In genomic region chr1:246565751-246566127, GRCh38 we compare ENCODE assay signal across 8 cellular contexts. TPM values are rescaled to one million over a fixed set of nuclear protein-coding genes. Genes with fewer than 3 reads are reported as not detected.
DNase-seq lines count a peak whose midpoint lies in the region; ATAC-seq and TF ChIP-seq lines count a peak whose summit lies in the region.

No MANE protein-coding gene starts in this region.

- under 1% methylated on average over 25 of the region's 25 CpGs for WGBS in smooth muscle cell (ENCODE audit: low lambda C conversion rate)

- H2AFZ ChIP-seq in smooth muscle cell (ENCODE audit: low read depth) = peak overlapping the region; percentile 67

- no peak for TF ChIP-seq CTCF in smooth muscle cell (IDR thresholded peaks at IDR 0.05; ENCODE audit: borderline replicate concordance, insufficient read depth, poor library complexity, severe bottlenecking)
- no peak for TF ChIP-seq CTCF in GM10266 (IDR thresholded peaks at IDR 0.05; ENCODE audit: control insufficient read depth, insufficient read depth, low read depth, missing control alignments)

- ATAC-seq in HG02938 (IDR thresholded peaks at IDR 0.05; ENCODE audit: unreplicated experiment) (peak; percentile 0), GM18861 (IDR thresholded peaks at IDR 0.05; ENCODE audit: unreplicated experiment) (no peak)

- peak overlapping the region; percentile 94 for H3K27ac Mint-ChIP-seq in activated CD4-positive, alpha-beta memory T cell treated with anti-CD3 and anti-CD28 coated beads, Interleukin-2, amount 10 ng/mL, durations not matched to agents 7 days and 5 days

- POLR2A ChIA-PET in activated CD4-positive, alpha-beta memory T cell treated with anti-CD3 and anti-CD28 coated beads, Interleukin-2, amount 10 ng/mL, durations not matched to agents 7 days and 5 days (lab: Charles Lee) = interaction anchor here (0.9 to 2.2 kb wide), 9 partner anchors 18 to 644 kb away, joined by 3 to 7 read pairs (median 5); partner anchors contain the start of gene SMYD3

- H4K20me1 ChIP-seq in smooth muscle cell (ENCODE audit: low read depth) = peaks cover under 1% of the 10 kb centered on the region

- H3K9ac ChIP-seq in smooth muscle cell (ENCODE audit: low read depth) = peak overlapping the region; percentile 83

- CTCF ChIA-PET in activated CD4-positive, alpha-beta memory T cell treated with anti-CD3 and anti-CD28 coated beads, Interleukin-2, amount 10 ng/mL, durations not matched to agents 7 days and 5 days (lab: Charles Lee) = interaction anchor here (0.8 kb wide), 1 partner anchor 78 kb away, joined by 3 read pairs; no protein-coding TSS in a partner anchor

- H3K27me3 Mint-ChIP-seq in activated CD4-positive, alpha-beta memory T cell treated with anti-CD3 and anti-CD28 coated beads, Interleukin-2, amount 10 ng/mL, durations not matched to agents 7 days and 5 days = no peaks in the 10 kb centered on the region

- H3K4me1 ChIP-seq in smooth muscle cell (ENCODE audit: low read depth) = peaks cover 19% of the 10 kb centered on the region

- DNase-seq in DMS114 treated with DMSO at 0.1 percent for 48 hours (lab: John Stamatoyannopoulos, UW; ENCODE audit: unreplicated experiment) = peak; percentile 53
- no peak for DNase-seq in activated CD4-positive, alpha-beta memory T cell treated with anti-CD3 and anti-CD28 coated beads, Interleukin-2, amount 10 ng/mL, durations not matched to agents 7 days and 5 days
- DNase-seq in iPS DF 19.7 (ENCODE audit: low read depth, low spot score) = peak; percentile 3
- no peak for DNase-seq in smooth muscle cell (lab: John Stamatoyannopoulos, UW; ENCODE audit: unreplicated experiment)
- no peak for DNase-seq in stimulated activated CD8-positive, alpha-beta memory T cell treated with anti-CD3 and anti-CD28 coated beads, Interleukin-4, amount 100 ng/mL, for 48 hours
- DNase-seq in GM10266 (ENCODE audit: extremely low spot score) = no peak

- no peaks in the 10 kb centered on the region for H3K9me3 ChIP-seq in smooth muscle cell (replicated peaks; ENCODE audit: low read depth)

- H3K36me3 Mint-ChIP-seq in activated CD4-positive, alpha-beta memory T cell treated with anti-CD3 and anti-CD28 coated beads, Interleukin-2, amount 10 ng/mL, durations not matched to agents 7 days and 5 days (ENCODE audit: low read depth) = peaks cover 13% of the 10 kb centered on the region

- H3K4me3 Mint-ChIP-seq in activated CD4-positive, alpha-beta memory T cell treated with anti-CD3 and anti-CD28 coated beads, Interleukin-2, amount 10 ng/mL, durations not matched to agents 7 days and 5 days = peak overlapping the region; percentile 92

- no peaks in the 10 kb centered on the region for H3K27me3 ChIP-seq in smooth muscle cell (ENCODE audit: low read depth)

- peaks cover 41% of the 10 kb centered on the region for H3K4me1 Mint-ChIP-seq in activated CD4-positive, alpha-beta memory T cell treated with anti-CD3 and anti-CD28 coated beads, Interleukin-2, amount 10 ng/mL, durations not matched to agents 7 days and 5 days

- no peaks in the 10 kb centered on the region for H3F3A ChIP-seq in smooth muscle cell (ENCODE audit: low read depth)

- peak overlapping the region; percentile 94 for H3K4me2 ChIP-seq in smooth muscle cell

- peak overlapping the region; percentile 83 for H3K27ac ChIP-seq in smooth muscle cell (ENCODE audit: low read depth)

- H3K4me3 ChIP-seq in smooth muscle cell = peak overlapping the region; percentile 79

- H3K36me3 ChIP-seq in smooth muscle cell (ENCODE audit: low read depth) = no peaks in the 10 kb centered on the region

- H3K9me3 Mint-ChIP-seq in activated CD4-positive, alpha-beta memory T cell treated with anti-CD3 and anti-CD28 coated beads, Interleukin-2, amount 10 ng/mL, durations not matched to agents 7 days and 5 days = no peaks in the 10 kb centered on the region

- H3K79me2 ChIP-seq in smooth muscle cell (ENCODE audit: low read depth) = peaks cover 56% of the 10 kb centered on the region

RNA-seq across cellular contexts. Expression of gene TFB2M, which starts 0.3 kb away (rescaled TPM):
- 1 to 10 TPM; 7.4 to 9.0 TPM for total RNA-seq in activated CD4-positive, alpha-beta memory T cell treated with anti-CD3 and anti-CD28 coated beads, Interleukin-2, amount 10 ng/mL, durations not matched to agents 7 days and 5 days
- total RNA-seq in smooth muscle cell = 22.5 and 24.0 TPM in 2 replicates
- 15.0 and 16.8 TPM in 2 replicates for polyA plus RNA-seq in smooth muscle cell

RNA-seq across cellular contexts. Expression of gene CNST, which starts 0.5 kb away (rescaled TPM):
- 10 to 100 TPM; 36.2 to 39.3 TPM for total RNA-seq in activated CD4-positive, alpha-beta memory T cell treated with anti-CD3 and anti-CD28 coated beads, Interleukin-2, amount 10 ng/mL, durations not matched to agents 7 days and 5 days
- 11.0 and 16.9 TPM in 2 replicates for total RNA-seq in smooth muscle cell
- polyA plus RNA-seq in smooth muscle cell = 6.7 and 7.3 TPM in 2 replicates

RNA-seq across cellular contexts. Expression of gene SMYD3, which starts 58.7 kb away (rescaled TPM):
- 10 to 100 TPM; 15.5 to 18.7 TPM for total RNA-seq in activated CD4-positive, alpha-beta memory T cell treated with anti-CD3 and anti-CD28 coated beads, Interleukin-2, amount 10 ng/mL, durations not matched to agents 7 days and 5 days
- 162 and 198 TPM in 2 replicates for total RNA-seq in smooth muscle cell
- 246 and 301 TPM in 2 replicates for polyA plus RNA-seq in smooth muscle cell

Comparison
In these comparisons a context has a peak if more than half of its experiments do, and no peak if none do; other contexts are left out.
1. DNase-seq: peak in DMS114 treated with DMSO at 0.1 percent for 48 hours (single experiment) and iPS DF 19.7 (single experiment); none in activated CD4-positive, alpha-beta memory T cell treated with anti-CD3 and anti-CD28 coated beads, Interleukin-2, amount 10 ng/mL, durations not matched to agents 7 days and 5 days (single experiment), smooth muscle cell (single experiment), stimulated activated CD8-positive, alpha-beta memory T cell treated with anti-CD3 and anti-CD28 coated beads, Interleukin-4, amount 100 ng/mL, for 48 hours (single experiment) and GM10266 (single experiment).